ENCODE assay signal across 9 cellular contexts in the genomic region with DNA sequence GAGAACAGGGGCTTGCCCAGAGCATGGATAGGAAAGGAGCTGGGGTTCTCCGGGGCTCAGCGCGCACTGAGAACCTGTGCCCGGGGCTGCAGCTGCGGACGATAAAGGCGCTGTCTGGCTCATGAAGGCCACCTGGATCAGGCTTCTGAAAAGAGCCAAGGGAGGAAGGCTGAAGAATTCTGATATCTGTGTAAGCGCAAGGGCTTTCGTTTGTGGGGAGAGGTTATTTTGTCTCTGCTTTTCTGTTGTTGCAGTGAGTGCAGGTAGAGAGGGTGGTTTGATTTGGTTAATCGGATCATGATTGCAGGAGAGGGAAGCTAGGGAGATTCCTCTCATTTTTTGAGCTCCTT.
DNase-seq lines count a peak whose midpoint lies in the region; ATAC-seq, FAIRE-seq and TF ChIP-seq lines count a peak whose summit lies in the region.
"Had no signal": no experiment of that assay in that cellular context is flagged by ENCODE, and none has a peak within 500 bp of the region (broad histone marks: within the 10 kb centered on the region; RNA-seq: fewer than 3 reads in every experiment).

No MANE protein-coding gene starts in this region.

- intact Hi-C loops in HepG2 (cut with micrococcal nuclease; ENCODE audit: unreplicated experiment) = no loop called here

- H3K27ac Mint-ChIP-seq in activated naive CD8-positive, alpha-beta T cell treated with anti-CD3 and anti-CD28 coated beads, Interleukin-2, amount 10 ng/mL, durations not matched to agents 7 days and 5 days = no peak overlapping the region
- H3K27ac Mint-ChIP-seq: stimulated activated naive CD8-positive, alpha-beta T cell treated with anti-CD3 and anti-CD28 coated beads, Interleukin-15, Interleukin-2, amounts not matched to agents 100 ng/mL and 50 ng/mL, for 24 hours had no signal

- CTCF ChIA-PET in HepG2 (lab: Yijun Ruan, JAX; ENCODE audit: low intra/inter-chr PET ratio, low total read pairs) = no interaction called here

- POLR2A ChIA-PET in activated naive CD8-positive, alpha-beta T cell treated with anti-CD3 and anti-CD28 coated beads, Interleukin-2, amount 10 ng/mL, durations not matched to agents 7 days and 5 days (lab: Charles Lee) = no interaction called here
- POLR2A ChIA-PET in HepG2 (lab: Yijun Ruan, JAX) = no interaction called here

- no peaks in the 10 kb centered on the region for H3K4me1 ChIP-seq in GM23248 (ENCODE audit: insufficient read depth)
- peaks cover 10% of the 10 kb centered on the region; the same call in 1 of the 2 replicates for H3K4me1 ChIP-seq in HepG2 (ENCODE audit: insufficient read depth, low read length)

- no peak for TF ChIP-seq EP300 in HepG2 (IDR thresholded peaks at IDR 0.05; ENCODE audit: low read depth in 2 of 2, low read length in 2 of 2)
- no peak for TF ChIP-seq EP300 in HepG2 (CRISPR knock-in tag; IDR thresholded peaks at IDR 0.05; ENCODE audit: borderline replicate concordance)

- no peak for TF ChIP-seq CTCF in HepG2 (CRISPR knock-in tag; IDR thresholded peaks at IDR 0.05)

- peaks cover 19% of the 10 kb centered on the region for H3K27me3 Mint-ChIP-seq in activated naive CD8-positive, alpha-beta T cell treated with anti-CD3 and anti-CD28 coated beads, Interleukin-2, amount 10 ng/mL, durations not matched to agents 7 days and 5 days

- no peak for ATAC-seq in activated naive CD8-positive, alpha-beta T cell treated with anti-CD3 and anti-CD28 coated beads, Interleukin-2, amount 10 ng/mL, durations not matched to agents 7 days and 5 days (ENCODE audit: low read depth)
- ATAC-seq in HepG2 (peak; percentile 80), GM21786 (IDR thresholded peaks at IDR 0.05; ENCODE audit: unreplicated experiment) (no peak)

- no peaks in the 10 kb centered on the region for H3K36me3 ChIP-seq in GM23248 (ENCODE audit: low read depth)
- H3K36me3 ChIP-seq in HepG2 (replicated peaks in 1 of 2; ENCODE audit: control insufficient read depth in 1 of 2, insufficient read depth in 2 of 2, low read length in 2 of 2) = no peaks in the 10 kb centered on the region

- H3K4me3 ChIP-seq in GM23248 (peak overlapping the region; percentile 59), HepG2 (replicated peaks in 1 of 3; ENCODE audit: insufficient read depth in 1 of 3, low read depth in 2 of 3, low read length in 3 of 3) (no peak overlapping the region; a peak in 1 of 6 replicates)

- H3K9ac ChIP-seq in GM23248 (no peak overlapping the region), HepG2 (ENCODE audit: insufficient read depth, low read depth, low read length) (no peak overlapping the region)

- H4K20me1 ChIP-seq in GM23248 (ENCODE audit: insufficient read depth) = no peaks in the 10 kb centered on the region
- no peaks in the 10 kb centered on the region for H4K20me1 ChIP-seq in HepG2 (ENCODE audit: insufficient read depth, low read length)

- H3K27ac ChIP-seq in GM23248 (no peak overlapping the region), HepG2 (ENCODE audit: extremely low read length, insufficient read depth, low read length) (no peak overlapping the region)

- H3K4me2 ChIP-seq in GM23248 (ENCODE audit: unreplicated experiment) (peak overlapping the region; percentile 63), HepG2 (ENCODE audit: low read depth, low read length) (peak overlapping the region; percentile 36; the same call in 1 of the 2 replicates)

- H3K9me2 ChIP-seq in GM23248 (ENCODE audit: insufficient read depth) = no peaks in the 10 kb centered on the region

- H3K9me3 Mint-ChIP-seq in activated naive CD8-positive, alpha-beta T cell treated with anti-CD3 and anti-CD28 coated beads, Interleukin-2, amount 10 ng/mL, durations not matched to agents 7 days and 5 days = no peaks in the 10 kb centered on the region
- H3K9me3 Mint-ChIP-seq: stimulated activated naive CD8-positive, alpha-beta T cell treated with anti-CD3 and anti-CD28 coated beads, Interleukin-15, Interleukin-2, amounts not matched to agents 100 ng/mL and 50 ng/mL, for 24 hours had no signal

- TF ChIP-seq RAD21 in HepG2 (CRISPR knock-in tag; IDR thresholded peaks at IDR 0.05) = no peak

- in situ Hi-C loops in GM23248 (cut with MboI) (no loop called here), HepG2 (cut with HindIII; ENCODE audit: extremely low pct_ligation_motif_present, low pct_unique_long_range_greater_than_20kb) (no loop called here)

- no peaks in the 10 kb centered on the region for H3K4me1 Mint-ChIP-seq in activated naive CD8-positive, alpha-beta T cell treated with anti-CD3 and anti-CD28 coated beads, Interleukin-2, amount 10 ng/mL, durations not matched to agents 7 days and 5 days

- DNase-seq in AG20443 (ENCODE audit: low spot score) (peak; percentile 21), GM23248 (peak; percentile 4), HepG2 (ENCODE audit: low spot score) (no peak), activated gamma-delta T cell (lab: John Stamatoyannopoulos, UW) (no peak), HK-2 (ENCODE audit: unreplicated experiment) (no peak)
- no peak for DNase-seq in activated naive CD8-positive, alpha-beta T cell treated with anti-CD3 and anti-CD28 coated beads, Interleukin-2, amount 10 ng/mL, durations not matched to agents 7 days and 5 days
- no peak for DNase-seq in activated naive CD4-positive, alpha-beta T cell (lab: John Stamatoyannopoulos, UW)

- BruUV-seq in HepG2 (replicated peaks; lab: Mats Ljungman, UMichigan) = no TSS peak

- no peaks in the 10 kb centered on the region for H3K9me3 ChIP-seq in GM23248 (ENCODE audit: low read depth)
- no peaks in the 10 kb centered on the region for H3K9me3 ChIP-seq in HepG2 (ENCODE audit: low read length)

- FAIRE-seq in HepG2 (lab: Jason Lieb, UNC) = no peak

- H3F3A ChIP-seq in GM23248 (ENCODE audit: insufficient read depth) = no peaks in the 10 kb centered on the region

- H3K27me3 ChIP-seq in GM23248 (replicated peaks; ENCODE audit: insufficient read depth) (no peaks in the 10 kb centered on the region), HepG2 (ENCODE audit: control insufficient read depth in 1 of 2, insufficient read depth in 2 of 2, low read length in 2 of 2) (peaks cover 0 to 4% of the 10 kb centered on the region in 2 experiments; a peak in 1 of 5 replicates)

- H2AFZ ChIP-seq in GM23248 (peak overlapping the region; percentile 57; the same call in 1 of the 2 replicates), HepG2 (ENCODE audit: low read length) (no peak overlapping the region)

- H3K36me3 Mint-ChIP-seq in activated naive CD8-positive, alpha-beta T cell treated with anti-CD3 and anti-CD28 coated beads, Interleukin-2, amount 10 ng/mL, durations not matched to agents 7 days and 5 days = no peaks in the 10 kb centered on the region

- TF ChIP-seq POLR2A in HepG2 (IDR thresholded peaks at IDR 0.05; ENCODE audit: insufficient read depth in 1 of 2, low read depth in 2 of 2, low read length in 2 of 2) = no peak

- H3K79me2 ChIP-seq in GM23248 (ENCODE audit: insufficient read depth) = no peaks in the 10 kb centered on the region
- H3K79me2 ChIP-seq in HepG2 (ENCODE audit: insufficient read depth, low read length) = no peaks in the 10 kb centered on the region

- 33 to 36% methylated on average over 10 of the region's 10 CpGs for WGBS in GM23248 (ENCODE audit: low coverage in 1 of 2, low lambda C conversion rate in 2 of 2, missing lambda C conversion rate in 2 of 2), 2 experiments
- WGBS in HepG2 (ENCODE audit: low lambda C conversion rate) = 6% methylated on average over 9 of the region's 10 CpGs

- H3K4me3 Mint-ChIP-seq in activated naive CD8-positive, alpha-beta T cell treated with anti-CD3 and anti-CD28 coated beads, Interleukin-2, amount 10 ng/mL, durations not matched to agents 7 days and 5 days = peak overlapping the region; percentile 24

TF ChIP-seq in HepG2, 621 proteins besides CTCF, POLR2A, EP300 and RAD21:
- TF ChIP-seq HMG20B (CRISPR knock-in tag; conservative IDR thresholded peaks at IDR 0.05) (no peak), IRF1 (CRISPR knock-in tag; IDR thresholded peaks at IDR 0.05; ENCODE audit: low read depth) (no peak), ARNT (IDR thresholded peaks at IDR 0.05) (no peak), YY1 (IDR thresholded peaks at IDR 0.05; ENCODE audit: insufficient read depth, insufficient replicate concordance, low read depth, low read length) (no peak), ZNF382 (CRISPR knock-in tag; IDR thresholded peaks at IDR 0.05; ENCODE audit: borderline replicate concordance) (no peak), ZNF644 (CRISPR knock-in tag; IDR thresholded peaks at IDR 0.05; ENCODE audit: low read depth) (no peak), NFATC3 (CRISPR knock-in tag; IDR thresholded peaks at IDR 0.05) (no peak), SALL2 (CRISPR knock-in tag; IDR thresholded peaks at IDR 0.05) (no peak)
- TF ChIP-seq, protein P1, sequence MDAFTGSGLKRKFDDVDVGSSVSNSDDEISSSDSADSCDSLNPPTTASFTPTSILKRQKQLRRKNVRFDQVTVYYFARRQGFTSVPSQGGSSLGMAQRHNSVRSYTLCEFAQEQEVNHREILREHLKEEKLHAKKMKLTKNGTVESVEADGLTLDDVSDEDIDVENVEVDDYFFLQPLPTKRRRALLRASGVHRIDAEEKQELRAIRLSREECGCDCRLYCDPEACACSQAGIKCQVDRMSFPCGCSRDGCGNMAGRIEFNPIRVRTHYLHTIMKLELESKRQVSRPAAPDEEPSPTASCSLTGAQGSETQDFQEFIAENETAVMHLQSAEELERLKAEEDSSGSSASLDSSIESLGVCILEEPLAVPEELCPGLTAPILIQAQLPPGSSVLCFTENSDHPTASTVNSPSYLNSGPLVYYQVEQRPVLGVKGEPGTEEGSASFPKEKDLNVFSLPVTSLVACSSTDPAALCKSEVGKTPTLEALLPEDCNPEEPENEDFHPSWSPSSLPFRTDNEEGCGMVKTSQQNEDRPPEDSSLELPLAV (CRISPR knock-in tag; conservative IDR thresholded peaks at IDR 0.05; ENCODE audit: low read depth) = no peak
- TF ChIP-seq, protein P2, sequence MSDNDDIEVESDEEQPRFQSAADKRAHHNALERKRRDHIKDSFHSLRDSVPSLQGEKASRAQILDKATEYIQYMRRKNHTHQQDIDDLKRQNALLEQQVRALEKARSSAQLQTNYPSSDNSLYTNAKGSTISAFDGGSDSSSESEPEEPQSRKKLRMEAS (IDR thresholded peaks at IDR 0.05) = no peak

Comparison
In these comparisons a context has a peak if more than half of its experiments do, and no peak if none do; other contexts are left out.
1. DNase-seq: peak in AG20443 (single experiment) and GM23248 (single experiment); none in activated naive CD8-positive, alpha-beta T cell treated with anti-CD3 and anti-CD28 coated beads, Interleukin-2, amount 10 ng/mL, durations not matched to agents 7 days and 5 days (single experiment), HepG2 (single experiment), activated gamma-delta T cell (single experiment), HK-2 (single experiment) and activated naive CD4-positive, alpha-beta T cell (0 of 4).